In genomic region chr7:128215739-128216138, GRCh38 we compare ENCODE assay signal across 22 cellular contexts. TPM values are rescaled to one million over a fixed set of nuclear protein-coding genes. Genes with fewer than 3 reads are reported as not detected.
A peak's percentile ranks its signal among the peaks of the same experiment; 100 is the strongest.
DNase-seq lines count a peak whose midpoint lies in the region; ATAC-seq and TF ChIP-seq lines count a peak whose summit lies in the region.
"Had no signal": no experiment of that assay in that cellular context is flagged by ENCODE, and none has a peak within 500 bp of the region (broad histone marks: within the 10 kb centered on the region; RNA-seq: fewer than 3 reads in every experiment).

No MANE protein-coding gene starts in this region.

- peak; percentile 70 for DNase-seq in GM03348 (ENCODE audit: low spot score)
- peak; percentile 61 for DNase-seq in NCI-H446 treated with DMSO at 0.1 percent for 48 hours (lab: John Stamatoyannopoulos, UW)
- peak; percentile 22 for DNase-seq in dedifferentiated amniotic fluid mesenchymal stem cell (ENCODE audit: extremely low spot score)
- peak; percentile 81 for DNase-seq in osteoblast (ENCODE audit: insufficient read length, low spot score, missing footprints)
- DNase-seq in GM20000 (ENCODE audit: low spot score) = no peak
- DNase-seq in hippocampal formation (lab: John Stamatoyannopoulos, UW) = no peak
- DNase-seq: activated B cell treated with CpG ODN at 0.5 μM for 24 hours; activated CD8-positive, alpha-beta memory T cell treated with anti-CD3 and anti-CD28 coated beads, Interleukin-2, amount 10 ng/mL, durations not matched to agents 7 days and 5 days; activated naive CD4-positive, alpha-beta T cell treated with Interleukin-2 at 50 U/mL for 16 hours; body of pancreas; lower lobe of right lung; natural killer cell; psoas muscle; stimulated activated CD4-positive, alpha-beta T cell treated with anti-CD3 and anti-CD28 coated beads, Interleukin-15, amount 100 ng/mL, for 24 hours had no signal

- no peak overlapping the region for H2AFZ ChIP-seq in osteoblast (ENCODE audit: low read length)

- no peaks in the 10 kb centered on the region for H4K20me1 ChIP-seq in osteoblast (ENCODE audit: insufficient read depth, low read length)

- TF ChIP-seq CTCF in osteoblast (IDR thresholded peaks at IDR 0.05; ENCODE audit: extremely low read depth, low read depth, low read length) (no peak), GM20000 (IDR thresholded peaks at IDR 0.05; ENCODE audit: extremely low read depth, missing control alignments) (no peak)

- H3K4me1 ChIP-seq in osteoblast (ENCODE audit: insufficient read depth, low read length) = peaks cover 34% of the 10 kb centered on the region
- H3K4me1 ChIP-seq: body of pancreas, foreskin keratinocyte, lower lobe of right lung, psoas muscle, suprapubic skin had no signal

- no peaks in the 10 kb centered on the region for H3K36me3 ChIP-seq in osteoblast (ENCODE audit: insufficient read depth, low read length)
- H3K36me3 ChIP-seq: lower lobe of right lung, suprapubic skin had no signal

- no peak for ATAC-seq in GM19324 (IDR thresholded peaks at IDR 0.05; ENCODE audit: low FRiP score, unreplicated experiment)
- ATAC-seq in GM21367 (IDR thresholded peaks at IDR 0.05; ENCODE audit: unreplicated experiment) = no peak
- ATAC-seq: activated CD8-positive, alpha-beta memory T cell treated with anti-CD3 and anti-CD28 coated beads, Interleukin-2, amount 10 ng/mL, durations not matched to agents 7 days and 5 days; body of pancreas; foreskin keratinocyte; HepG2; lower lobe of right lung; natural killer cell; psoas muscle; Right ventricle myocardium inferior had no signal

- no peak overlapping the region for H3K4me3 ChIP-seq in osteoblast (ENCODE audit: insufficient read depth, low read length)
- H3K4me3 ChIP-seq: body of pancreas, lower lobe of right lung, psoas muscle, suprapubic skin had no signal

- no peaks in the 10 kb centered on the region for H3K27me3 ChIP-seq in osteoblast (ENCODE audit: insufficient read depth, low read length)
- H3K27me3 ChIP-seq: body of pancreas had no signal

- H3K9me3 ChIP-seq in osteoblast (ENCODE audit: low read depth, low read length) = no peaks in the 10 kb centered on the region
- H3K9me3 ChIP-seq: body of pancreas, lower lobe of right lung, psoas muscle, suprapubic skin had no signal

- H3K4me2 ChIP-seq in osteoblast (ENCODE audit: insufficient read depth, low read length) = peak overlapping the region; percentile 20

- no peaks in the 10 kb centered on the region for H3K79me2 ChIP-seq in osteoblast (ENCODE audit: insufficient read depth, low read length)

- H3K27ac ChIP-seq in osteoblast (ENCODE audit: low read depth, low read length) = peak overlapping the region; percentile 83
- H3K27ac ChIP-seq: body of pancreas, C4-2B, foreskin keratinocyte, lower lobe of right lung, psoas muscle, suprapubic skin had no signal

RNA-seq across cellular contexts. Expression of gene LEP, which starts 25.3 kb away (rescaled TPM):
- total RNA-seq in osteoblast = under 0.01 and 0.36 TPM in 2 replicates
- total RNA-seq: activated B cell treated with CpG ODN at 0.5 μM for 24 hours; activated CD8-positive, alpha-beta memory T cell treated with anti-CD3 and anti-CD28 coated beads, Interleukin-2, amount 10 ng/mL, durations not matched to agents 7 days and 5 days; foreskin keratinocyte; H1; HepG2; lower lobe of right lung; natural killer cell had no signal

Comparison
In these comparisons a context has a peak if more than half of its experiments do, and no peak if none do; other contexts are left out.
1. DNase-seq: peak in GM03348 (single experiment), NCI-H446 treated with DMSO at 0.1 percent for 48 hours (single experiment), dedifferentiated amniotic fluid mesenchymal stem cell (single experiment) and osteoblast (single experiment); none in GM20000 (single experiment) and hippocampal formation (0 of 2).